In the genomic region with DNA sequence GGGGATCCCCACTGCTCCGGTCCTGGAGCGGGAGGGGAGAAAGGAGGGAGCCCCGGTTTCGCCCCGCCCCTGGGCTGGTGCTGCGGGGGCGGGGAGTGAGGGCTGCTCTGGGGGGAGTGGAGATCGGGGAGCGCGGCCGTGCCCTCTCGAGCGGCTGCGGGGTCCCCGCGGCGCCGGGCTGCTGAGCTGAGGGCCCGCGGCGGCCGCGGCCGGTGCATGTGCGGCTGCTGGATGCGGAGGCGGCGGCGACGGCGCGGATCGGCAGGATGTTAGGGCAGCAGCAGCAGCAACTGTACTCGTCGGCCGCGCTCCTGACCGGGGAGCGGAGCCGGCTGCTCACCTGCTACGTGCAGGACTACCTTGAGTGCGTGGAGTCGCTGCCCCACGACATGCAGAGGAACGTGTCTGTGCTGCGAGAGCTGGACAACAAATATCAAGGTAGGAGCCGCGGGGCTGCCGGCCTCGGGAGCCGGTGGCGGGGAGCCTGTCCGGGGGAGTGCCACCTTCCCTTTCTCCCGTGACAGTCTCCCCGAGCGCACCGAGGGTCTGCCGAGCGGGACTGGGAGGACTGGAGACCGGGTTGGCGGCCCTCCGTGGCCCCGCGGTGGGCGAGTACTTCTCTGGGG, we compare ENCODE assay signal across 8 cellular contexts. TPM values are rescaled to one million over a fixed set of nuclear protein-coding genes. Genes with fewer than 3 reads are reported as not detected.
DNase-seq lines count a peak whose midpoint lies in the region; TF ChIP-seq lines count a peak whose summit lies in the region.

A gene with protein sequence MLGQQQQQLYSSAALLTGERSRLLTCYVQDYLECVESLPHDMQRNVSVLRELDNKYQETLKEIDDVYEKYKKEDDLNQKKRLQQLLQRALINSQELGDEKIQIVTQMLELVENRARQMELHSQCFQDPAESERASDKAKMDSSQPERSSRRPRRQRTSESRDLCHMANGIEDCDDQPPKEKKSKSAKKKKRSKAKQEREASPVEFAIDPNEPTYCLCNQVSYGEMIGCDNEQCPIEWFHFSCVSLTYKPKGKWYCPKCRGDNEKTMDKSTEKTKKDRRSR (plus strand): TSS at position 129 of the 626 bp plus-strand sequence. CDS start 138 bp downstream, at position 267.

- H3K27me3 ChIP-seq in MM.1S (replicated peaks; ENCODE audit: insufficient read depth, low read length) = no peaks in the 10 kb centered on the region
- H3K27me3 ChIP-seq in mucosa of stomach (ENCODE audit: control insufficient read depth, insufficient read depth, low read length) = no peaks in the 10 kb centered on the region

- H3K79me2 ChIP-seq in MM.1S (ENCODE audit: low read length) = peaks cover 58% of the 10 kb centered on the region

- peaks cover 36% of the 10 kb centered on the region for H3K4me1 Mint-ChIP-seq in HFFc6 (ENCODE audit: low read depth)
- H3K4me1 Mint-ChIP-seq in T-helper 2 cell treated with Interferon-gamma antibody and Interleukin-4, amounts not matched to agents 5 μg/mL and 100 μg/mL, for 36 hours (ENCODE audit: low read depth) = peaks cover 14% of the 10 kb centered on the region
- peaks cover 12% of the 10 kb centered on the region for H3K4me1 Mint-ChIP-seq in endothelial cell (ENCODE audit: unreplicated experiment)
- H3K4me1 Mint-ChIP-seq in type B pancreatic cell (ENCODE audit: unreplicated experiment) = peaks cover 20% of the 10 kb centered on the region

- peak within 1 kb of the TSS; percentile 89 for H2AFZ ChIP-seq in MM.1S (ENCODE audit: low read length)

- POLR2A ChIA-PET in AG04449 (lab: Yijun Ruan, JAX) = interaction anchor here (0.6 kb wide), 1 partner anchor 59 kb away, joined by 3 read pairs; no protein-coding TSS in a partner anchor
- POLR2A ChIA-PET in GM10248 (lab: Yijun Ruan, JAX) = no interaction called here

- H3K36me3 Mint-ChIP-seq in HFFc6 (ENCODE audit: low read depth) (peaks cover 1% of the 10 kb centered on the region), endothelial cell (ENCODE audit: low read depth, unreplicated experiment) (no peaks in the 10 kb centered on the region), type B pancreatic cell (no peaks in the 10 kb centered on the region)
- H3K36me3 Mint-ChIP-seq in T-helper 2 cell treated with Interferon-gamma antibody and Interleukin-4, amounts not matched to agents 5 μg/mL and 100 μg/mL, for 36 hours (ENCODE audit: low read depth) = peaks cover 2% of the 10 kb centered on the region

- H3K4me3 Mint-ChIP-seq in HFFc6 = peak within 1 kb of the TSS; percentile 98
- peak within 1 kb of the TSS; percentile 92 for H3K4me3 Mint-ChIP-seq in T-helper 2 cell treated with Interferon-gamma antibody and Interleukin-4, amounts not matched to agents 5 μg/mL and 100 μg/mL, for 36 hours
- H3K4me3 Mint-ChIP-seq in endothelial cell (ENCODE audit: unreplicated experiment) = peak within 1 kb of the TSS; percentile 95
- peak within 1 kb of the TSS; percentile 96 for H3K4me3 Mint-ChIP-seq in type B pancreatic cell

- no peaks in the 10 kb centered on the region for H4K20me1 ChIP-seq in MM.1S (ENCODE audit: insufficient read depth, low read length)

- peak within 1 kb of the TSS; percentile 83 for H3K4me2 ChIP-seq in MM.1S (ENCODE audit: low read depth, low read length)

- peaks cover 11% of the 10 kb centered on the region; the same call in 1 of the 2 replicates for H3K4me1 ChIP-seq in MM.1S (ENCODE audit: low read length)
- H3K4me1 ChIP-seq in mucosa of stomach (ENCODE audit: control insufficient read depth, insufficient read depth, low read length) = peaks cover 6% of the 10 kb centered on the region

- H3K9me3 ChIP-seq in MM.1S (replicated peaks; ENCODE audit: insufficient read depth, low read length) (no peaks in the 10 kb centered on the region), mucosa of stomach (ENCODE audit: control insufficient read depth, low read length) (no peaks in the 10 kb centered on the region)

- H3K9me3 Mint-ChIP-seq in HFFc6 = no peaks in the 10 kb centered on the region
- H3K9me3 Mint-ChIP-seq in T-helper 2 cell treated with Interferon-gamma antibody and Interleukin-4, amounts not matched to agents 5 μg/mL and 100 μg/mL, for 36 hours = no peaks in the 10 kb centered on the region
- no peaks in the 10 kb centered on the region for H3K9me3 Mint-ChIP-seq in endothelial cell (ENCODE audit: unreplicated experiment)
- H3K9me3 Mint-ChIP-seq in type B pancreatic cell = no peaks in the 10 kb centered on the region

- H3K27ac Mint-ChIP-seq in HFFc6 (peak within 1 kb of the TSS; percentile 98), endothelial cell (ENCODE audit: unreplicated experiment) (peak within 1 kb of the TSS; percentile 59), type B pancreatic cell (peak within 1 kb of the TSS; percentile 99)
- H3K27ac Mint-ChIP-seq in T-helper 2 cell treated with Interferon-gamma antibody and Interleukin-4, amounts not matched to agents 5 μg/mL and 100 μg/mL, for 36 hours = peak within 1 kb of the TSS; percentile 97

- DNase-seq in AG04449 (ENCODE audit: low read depth, low spot score) (no peak), GM10248 (ENCODE audit: extremely low spot score) (peak; percentile 85), HFFc6 (peak; percentile 28), MM.1S (peak; percentile 77), endothelial cell (ENCODE audit: low spot score) (no peak), type B pancreatic cell (ENCODE audit: extremely low spot score, unreplicated experiment) (peak; percentile 72)
- DNase-seq in T-helper 2 cell treated with Interferon-gamma antibody and Interleukin-4, amounts not matched to agents 5 μg/mL and 100 μg/mL, for 36 hours (ENCODE audit: low spot score) = no peak

- H3K36me3 ChIP-seq in MM.1S (replicated peaks; ENCODE audit: insufficient read depth, low read length) (0 out of 2 replicates have a peak, but pooled peaks cover 1% of the 10 kb centered on the region), mucosa of stomach (ENCODE audit: control insufficient read depth, insufficient read depth, low read length) (no peaks in the 10 kb centered on the region)

- TF ChIP-seq CTCF in AG04449 (IDR thresholded peaks at IDR 0.05; ENCODE audit: insufficient read depth, low read length, missing control alignments) = no peak
- no peak for TF ChIP-seq CTCF in GM10248 (IDR thresholded peaks at IDR 0.05; ENCODE audit: control extremely low read depth, extremely low read depth, low read depth, missing control alignments)
- no peak for TF ChIP-seq CTCF in HFFc6 (IDR thresholded peaks at IDR 0.05)
- no peak for TF ChIP-seq CTCF in MM.1S (IDR thresholded peaks at IDR 0.05; ENCODE audit: low read length)
- TF ChIP-seq CTCF in endothelial cell (IDR thresholded peaks at IDR 0.05; ENCODE audit: unreplicated experiment) = no peak
- TF ChIP-seq CTCF in type B pancreatic cell (conservative IDR thresholded peaks at IDR 0.05) = no peak

- peak within 1 kb of the TSS; percentile 93 for H3K4me3 ChIP-seq in AG04449 (ENCODE audit: low read depth, low read length)
- H3K4me3 ChIP-seq in MM.1S (ENCODE audit: low read length) = peak within 1 kb of the TSS; percentile 78
- peak within 1 kb of the TSS; percentile 85 for H3K4me3 ChIP-seq in mucosa of stomach (ENCODE audit: low read length)

- peak within 1 kb of the TSS; percentile 88 for H3K9ac ChIP-seq in MM.1S (ENCODE audit: low read length)
- H3K9ac ChIP-seq in mucosa of stomach (ENCODE audit: low read length) = peak within 1 kb of the TSS; percentile 87

- H3K27ac ChIP-seq in MM.1S (ENCODE audit: low read length) = peak within 1 kb of the TSS; percentile 86

- CTCF ChIA-PET in AG04449 (lab: Yijun Ruan, JAX) (interaction anchor here (1.2 kb wide), 1 partner anchor 104 kb away, joined by 5 read pairs; no protein-coding TSS in a partner anchor), GM10248 (lab: Yijun Ruan, JAX) (interaction anchor here (1.5 to 1.6 kb wide), 2 partner anchors 107 to 153 kb away, joined by 3 to 4 read pairs; no protein-coding TSS in a partner anchor)

- no peaks in the 10 kb centered on the region for H3K9me2 ChIP-seq in MM.1S (replicated peaks; ENCODE audit: insufficient read depth, low read length)

- peaks cover 21% of the 10 kb centered on the region for H3F3A ChIP-seq in MM.1S (ENCODE audit: insufficient read depth, low read length)

- H3K27me3 Mint-ChIP-seq in HFFc6 (ENCODE audit: insufficient read depth) = no peaks in the 10 kb centered on the region
- no peaks in the 10 kb centered on the region for H3K27me3 Mint-ChIP-seq in T-helper 2 cell treated with Interferon-gamma antibody and Interleukin-4, amounts not matched to agents 5 μg/mL and 100 μg/mL, for 36 hours (ENCODE audit: low read depth)
- H3K27me3 Mint-ChIP-seq in endothelial cell (ENCODE audit: unreplicated experiment) = peaks cover 15% of the 10 kb centered on the region
- H3K27me3 Mint-ChIP-seq in type B pancreatic cell = no peaks in the 10 kb centered on the region

RNA-seq across cellular contexts. Expression of the gene that starts here (rescaled TPM):
- total RNA-seq in HFFc6 (2021; fragmentation: NEBNext Ultra II Directional; extraction: Animal tissue kit (Norgen Biotek cat#: 25700)) = 10 to 100 TPM; 11.0 to 15.8 (median 14.7) TPM
- total RNA-seq in endothelial cell (ENCODE audit: unreplicated experiment) (12.2 TPM), type B pancreatic cell (ENCODE audit: low replicate concordance) (16.5 and 20.4 TPM in 2 replicates)

Comparison
In these comparisons a context has a peak if more than half of its experiments do, and no peak if none do; other contexts are left out.
1. DNase-seq: peak in GM10248 (single experiment), HFFc6 (single experiment), MM.1S (single experiment) and type B pancreatic cell (single experiment); none in AG04449 (single experiment), T-helper 2 cell treated with Interferon-gamma antibody and Interleukin-4, amounts not matched to agents 5 μg/mL and 100 μg/mL, for 36 hours (single experiment) and endothelial cell (single experiment).
2. Peak in every context shown above with its lines, with median percentiles within 50 percentile points of each other: H3K4me3 ChIP-seq, H3K27ac Mint-ChIP-seq and H3K4me3 Mint-ChIP-seq.